ENCODE assay signal across 17 cellular contexts in genomic region chr10:121998462-121998861, GRCh38. TPM values are rescaled to one million over a fixed set of nuclear protein-coding genes. Genes with fewer than 3 reads are reported as not detected.
DNase-seq lines count a peak whose midpoint lies in the region; ATAC-seq and TF ChIP-seq lines count a peak whose summit lies in the region.
"Had no signal": no experiment of that assay in that cellular context is flagged by ENCODE, and none has a peak within 500 bp of the region (broad histone marks: within the 10 kb centered on the region; RNA-seq: fewer than 3 reads in every experiment).

No MANE protein-coding gene starts in this region.

- H3K9me3 ChIP-seq in esophagus muscularis mucosa: peaks cover 0 to 20% (median 13%) of the 10 kb centered on the region in 4 donors
- no peaks in the 10 kb centered on the region for H3K9me3 ChIP-seq in aorta (ENCODE audit: control insufficient read depth, low read length)

- TF ChIP-seq CTCF in esophagus muscularis mucosa (IDR thresholded peaks at IDR 0.05) (no peak), Calu3 (IDR thresholded peaks at IDR 0.05; ENCODE audit: unreplicated experiment) (no peak)

- H3K36me3 ChIP-seq in esophagus muscularis mucosa (peaks cover 0 to 6% (median 3%) of the 10 kb centered on the region in 4 donors), aorta (ENCODE audit: control insufficient read depth in 1 of 2, insufficient read depth in 2 of 2, low read length in 1 of 2) (no peaks in the 10 kb centered on the region)
- H3K36me3 ChIP-seq: MG63 had no signal

- no peaks in the 10 kb centered on the region for H3K27me3 Mint-ChIP-seq in Calu3 (ENCODE audit: unreplicated experiment)

- CTCF ChIA-PET in Calu3 (lab: Charles Lee): no interaction called here

- peak; percentile 51 to 75 for ATAC-seq in left cardiac atrium
- ATAC-seq in sciatic nerve: peak; percentile 8
- no peak for ATAC-seq in aorta (ENCODE audit: low FRiP score)
- ATAC-seq: CD8-positive, alpha-beta T cell; HepG2; PC-3 had no signal

- H3K4me1 Mint-ChIP-seq in Calu3 (ENCODE audit: low read depth, unreplicated experiment): peaks cover 17% of the 10 kb centered on the region

- H3K4me3 Mint-ChIP-seq in Calu3 (ENCODE audit: low read depth, unreplicated experiment): no peak overlapping the region
- H3K4me3 Mint-ChIP-seq: CD8-positive, alpha-beta T cell had no signal

- TF ChIP-seq POLR2A in esophagus muscularis mucosa (IDR thresholded peaks at IDR 0.05; ENCODE audit: low read depth): no peak

- H3K36me3 Mint-ChIP-seq in Calu3 (ENCODE audit: insufficient read depth, unreplicated experiment): no peaks in the 10 kb centered on the region
- H3K36me3 Mint-ChIP-seq: CD8-positive, alpha-beta T cell had no signal

- WGBS in esophagus muscularis mucosa: 77% methylated on average over 6 of the region's 6 CpGs
- 10 to 15% methylated on average over 6 of the region's 6 CpGs for WGBS in aorta, 2 donors

- H3K4me1 ChIP-seq in esophagus muscularis mucosa (peaks cover 0 to 60% (median 37%) of the 10 kb centered on the region in 4 donors), aorta (ENCODE audit: control insufficient read depth in 1 of 2, insufficient read depth in 2 of 2, low read length in 2 of 2) (peaks cover 4 to 9% of the 10 kb centered on the region in 2 donors)

- H3K27ac ChIP-seq in esophagus muscularis mucosa (replicated peaks in 1 of 4) (peak overlapping the region; percentile 28 to 89 (median 67)), aorta (ENCODE audit: low read depth in 1 of 2, low read length in 2 of 2) (peak overlapping the region; percentile 33 to 66)
- H3K27ac ChIP-seq: KMS-11 had no signal

- H3K27ac Mint-ChIP-seq in Calu3 (ENCODE audit: unreplicated experiment): no peak overlapping the region
- H3K27ac Mint-ChIP-seq: CD8-positive, alpha-beta T cell had no signal

- no peak for TF ChIP-seq EP300 in esophagus muscularis mucosa (IDR thresholded peaks at IDR 0.05)

- no peaks in the 10 kb centered on the region for H3K27me3 ChIP-seq in esophagus muscularis mucosa
- H3K27me3 ChIP-seq in aorta (ENCODE audit: control insufficient read depth in 1 of 2, insufficient read depth in 2 of 2, low read length in 1 of 2): no peaks in the 10 kb centered on the region
- H3K27me3 ChIP-seq: MG63 had no signal

- intact Hi-C loops in esophagus muscularis mucosa (cut with DNase I) (no loop called here), left cardiac atrium (cut with DNase I) (no loop called here), sciatic nerve (cut with DNase I) (no loop called here), aorta (cut with DNase I) (loop anchor here in 1 of 2 donors (10.0 kb wide), 1 partner anchor 46 kb away; no protein-coding TSS in a partner anchor), Calu3 (cut with micrococcal nuclease; ENCODE audit: unreplicated experiment) (no loop called here)

- H3K4me3 ChIP-seq in esophagus muscularis mucosa (no peak overlapping the region), aorta (ENCODE audit: low read length in 2 of 2) (no peak overlapping the region)
- H3K4me3 ChIP-seq: MG63 had no signal

- DNase-seq in esophagus muscularis mucosa (ENCODE audit: extremely low spot score) (no peak), left cardiac atrium (no peak), sciatic nerve (ENCODE audit: low spot score) (no peak), aorta (no peak), Calu3 (no peak)
- DNase-seq in stimulated activated CD4-positive, alpha-beta T cell treated with anti-CD3 and anti-CD28 coated beads, Interleukin-15, amount 100 ng/mL, for 24 hours: no peak
- DNase-seq in activated CD4-positive, alpha-beta T cell treated with anti-CD3 and anti-CD28 coated beads, Interleukin-2, amount 50 U/mL, for 48 hours: no peak
- DNase-seq: CD8-positive, alpha-beta T cell; GF-D8; H7; MG63; NCI-H1092 treated with DMSO at 0.1 percent for 48 hours; NCI-H1694; NCI-H345; PC-3 had no signal

- no TSS peak for BruUV-seq in Calu3 (replicated peaks; lab: Mats Ljungman, UMichigan)

- peaks cover 7% of the 10 kb centered on the region for H3K9me3 Mint-ChIP-seq in Calu3 (ENCODE audit: low read depth, unreplicated experiment)

RNA-seq across cellular contexts. Expression of gene TACC2, which starts 9.5 kb away (rescaled TPM):
- total RNA-seq in esophagus muscularis mucosa: 10 to 100 TPM; 53.7 to 99.4 (median 75.6) TPM
- 100 to 1,000 TPM; 210 to 237 TPM for total RNA-seq in left cardiac atrium
- 49.1 TPM for total RNA-seq in sciatic nerve
- 10 to 100 TPM; 60.7 to 74.4 TPM for total RNA-seq in aorta
- polyA plus RNA-seq in aorta: 10 to 100 TPM; 25.8 to 41.0 TPM
- total RNA-seq in Calu3 (2022): 24.4 and 26.5 TPM in 2 replicates
- total RNA-seq: CD8-positive, alpha-beta T cell had no signal

RNA-seq across cellular contexts. Expression of gene NSMCE4A, which starts 23.4 kb away (rescaled TPM):
- total RNA-seq in esophagus muscularis mucosa (10 to 100 TPM; 63.9 to 96.8 (median 82.0) TPM), left cardiac atrium (10 to 100 TPM; 31.4 to 35.8 TPM), sciatic nerve (46.7 TPM), aorta (10 to 100 TPM; 36.7 to 50.3 TPM), Calu3 (2022) (28.8 and 33.3 TPM in 2 replicates)
- 10 to 100 TPM; 25.0 to 84.9 TPM for polyA plus RNA-seq in aorta
